8 cellular contexts compared by ENCODE assay signal in the genomic region with DNA sequence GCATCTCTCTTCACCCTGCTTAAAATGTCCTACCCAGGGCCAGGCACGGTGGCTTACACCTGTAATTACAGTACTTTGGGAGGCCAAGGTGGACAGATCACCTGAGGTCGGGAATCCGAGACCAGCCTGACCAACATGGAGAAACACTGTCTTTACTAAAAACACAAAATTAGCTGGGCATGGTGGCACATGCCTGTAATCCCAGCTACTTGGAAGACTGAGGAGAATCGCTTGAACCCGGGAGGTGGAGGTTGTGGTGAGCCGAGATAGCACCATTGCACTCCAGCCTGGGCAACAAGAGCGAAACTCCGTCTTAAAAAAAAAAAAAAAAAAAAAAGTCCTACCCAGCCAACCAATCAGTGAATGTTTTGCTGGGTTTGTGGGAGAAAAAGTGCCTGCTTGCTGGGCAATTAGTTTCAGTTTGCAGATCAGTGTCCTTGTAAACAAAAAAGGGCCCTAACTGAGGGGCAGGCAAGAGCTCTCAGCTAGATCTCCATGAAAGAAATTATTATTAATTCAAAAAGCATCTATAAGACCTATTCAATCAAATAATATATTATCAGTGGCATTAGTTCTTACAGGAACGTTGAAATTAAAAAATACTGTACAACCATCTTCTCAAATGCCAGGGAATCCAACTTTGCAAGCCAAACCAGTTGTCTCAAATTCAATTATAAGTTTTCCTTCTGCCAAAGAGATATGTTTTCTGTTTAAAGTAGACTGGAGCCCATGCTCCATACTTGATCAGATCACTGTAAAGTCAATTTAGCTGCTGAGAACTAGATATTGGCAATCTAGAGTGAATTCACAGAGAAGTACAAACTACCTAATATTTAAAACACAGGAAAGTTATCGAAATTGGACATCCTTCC. TPM values are rescaled to one million over a fixed set of nuclear protein-coding genes. Genes with fewer than 3 reads are reported as not detected.
A peak's percentile ranks its signal among the peaks of the same experiment; 100 is the strongest.
DNase-seq lines count a peak whose midpoint lies in the region; ATAC-seq and TF ChIP-seq lines count a peak whose summit lies in the region.

No MANE protein-coding gene starts in this region.

- H3F3A ChIP-seq in Loucy (ENCODE audit: low read depth) = no peaks in the 10 kb centered on the region

- H3K27me3 Mint-ChIP-seq in activated T-helper 1 cell treated with anti-CD3 and anti-CD28 coated beads, Interleukin-12 subunit alpha, Interleukin-12 subunit beta, Interleukin-2, Interleukin-4 antibody, amounts not matched to agents 30 ng/mL and 10 ng/mL and 1 ng/mL, durations not matched to agents 14 hours and 24 hours and 36 hours (ENCODE audit: insufficient read depth) = no peaks in the 10 kb centered on the region
- no peaks in the 10 kb centered on the region for H3K27me3 Mint-ChIP-seq in stimulated activated naive B cell treated with anti-CD40 and anti-IgM and Interleukin-4, amounts not matched to agents 10 μg/mL and 1 μg/mL and 100 μg/mL, for 72 hours

- H3K27me3 ChIP-seq in Loucy (ENCODE audit: insufficient read depth, low read length, poor library complexity, severe bottlenecking) (no peaks in the 10 kb centered on the region), right cardiac atrium (ENCODE audit: control insufficient read depth, insufficient read depth) (no peaks in the 10 kb centered on the region)

- peak overlapping the region; percentile 72 for H3K4me3 Mint-ChIP-seq in activated T-helper 1 cell treated with anti-CD3 and anti-CD28 coated beads, Interleukin-12 subunit alpha, Interleukin-12 subunit beta, Interleukin-2, Interleukin-4 antibody, amounts not matched to agents 30 ng/mL and 10 ng/mL and 1 ng/mL, durations not matched to agents 14 hours and 24 hours and 36 hours
- H3K4me3 Mint-ChIP-seq in stimulated activated naive B cell treated with anti-CD40 and anti-IgM and Interleukin-4, amounts not matched to agents 10 μg/mL and 1 μg/mL and 100 μg/mL, for 72 hours = peak overlapping the region; percentile 85 to 88

- peaks cover 41% of the 10 kb centered on the region for H3K4me1 Mint-ChIP-seq in activated T-helper 1 cell treated with anti-CD3 and anti-CD28 coated beads, Interleukin-12 subunit alpha, Interleukin-12 subunit beta, Interleukin-2, Interleukin-4 antibody, amounts not matched to agents 30 ng/mL and 10 ng/mL and 1 ng/mL, durations not matched to agents 14 hours and 24 hours and 36 hours (ENCODE audit: low read depth)
- peaks cover 24 to 30% of the 10 kb centered on the region in 2 donors for H3K4me1 Mint-ChIP-seq in stimulated activated naive B cell treated with anti-CD40 and anti-IgM and Interleukin-4, amounts not matched to agents 10 μg/mL and 1 μg/mL and 100 μg/mL, for 72 hours

- H3K9me3 ChIP-seq in Loucy (ENCODE audit: insufficient read depth, low read depth, low read length) = no peaks in the 10 kb centered on the region
- no peaks in the 10 kb centered on the region for H3K9me3 ChIP-seq in right cardiac atrium (ENCODE audit: control insufficient read depth, low read length)

- ATAC-seq in right cardiac atrium (no peak), HG02798 (IDR thresholded peaks at IDR 0.05; ENCODE audit: poor library complexity, unreplicated experiment) (no peak)
- peak in 1 of 2 donors; percentile 7 for ATAC-seq in stimulated activated naive B cell treated with anti-CD40 and anti-IgM and Interleukin-4, amounts not matched to agents 10 μg/mL and 1 μg/mL and 100 μg/mL, for 72 hours (replicated peaks)

- 66% methylated on average over 10 of the region's 10 CpGs for WGBS in right cardiac atrium

- no peaks in the 10 kb centered on the region for H3K9me2 ChIP-seq in Loucy (replicated peaks; ENCODE audit: low read depth, low read length)

- peak overlapping the region; percentile 69; the same call in 1 of the 2 replicates for H2AFZ ChIP-seq in Loucy (ENCODE audit: low read length)

- peaks cover 7% of the 10 kb centered on the region for H4K20me1 ChIP-seq in Loucy (ENCODE audit: insufficient read depth, low read length, poor library complexity, severe bottlenecking)

- peak overlapping the region; percentile 85 for H3K4me2 ChIP-seq in Loucy (ENCODE audit: low read depth, low read length, poor library complexity, severe bottlenecking)

- H3K4me3 ChIP-seq in Loucy (ENCODE audit: low read length, poor library complexity, severe bottlenecking) = peak overlapping the region; percentile 88
- H3K4me3 ChIP-seq in right cardiac atrium (ENCODE audit: low read length) = peak overlapping the region; percentile 31

- no peaks in the 10 kb centered on the region for H3K36me3 ChIP-seq in Loucy (ENCODE audit: insufficient read depth, low read length)

- H3K27ac Mint-ChIP-seq in activated T-helper 1 cell treated with anti-CD3 and anti-CD28 coated beads, Interleukin-12 subunit alpha, Interleukin-12 subunit beta, Interleukin-2, Interleukin-4 antibody, amounts not matched to agents 30 ng/mL and 10 ng/mL and 1 ng/mL, durations not matched to agents 14 hours and 24 hours and 36 hours = peak overlapping the region; percentile 23
- peak overlapping the region; percentile 82 for H3K27ac Mint-ChIP-seq in stimulated activated naive B cell treated with anti-CD40 and anti-IgM and Interleukin-4, amounts not matched to agents 10 μg/mL and 1 μg/mL and 100 μg/mL, for 72 hours

- DNase-seq in COLO829 (ENCODE audit: low spot score) = peak; percentile 85
- DNase-seq in activated T-helper 1 cell treated with anti-CD3 and anti-CD28 coated beads, Interleukin-12 subunit alpha, Interleukin-12 subunit beta, Interleukin-2, Interleukin-4 antibody, amounts not matched to agents 30 ng/mL and 10 ng/mL and 1 ng/mL, durations not matched to agents 14 hours and 24 hours and 36 hours (ENCODE audit: low spot score) = peak; percentile 27
- no peak for DNase-seq in right cardiac atrium
- peak; percentile 36 for DNase-seq in stimulated activated naive B cell treated with anti-CD40 and anti-IgM and Interleukin-4, amounts not matched to agents 10 μg/mL and 1 μg/mL and 100 μg/mL, for 72 hours
- DNase-seq in UCSD-AML1 (lab: John Stamatoyannopoulos, UW; ENCODE audit: unreplicated experiment) = no peak
- no peak for DNase-seq in NCI-H187 (lab: John Stamatoyannopoulos, UW)

- no peak for TF ChIP-seq CTCF in Loucy (conservative IDR thresholded peaks at IDR 0.05; ENCODE audit: low read length)

- H3K9ac ChIP-seq in Loucy (ENCODE audit: low read depth, low read length, poor library complexity, severe bottlenecking) = peak overlapping the region; percentile 56

- intact Hi-C loops in activated T-helper 1 cell treated with anti-CD3 and anti-CD28 coated beads, Interleukin-12 subunit alpha, Interleukin-12 subunit beta, Interleukin-2, Interleukin-4 antibody, amounts not matched to agents 30 ng/mL and 10 ng/mL and 1 ng/mL, durations not matched to agents 14 hours and 24 hours and 36 hours (cut with micrococcal nuclease) = loop anchor here (5.0 kb wide), 1 partner anchor 662 kb away; a partner anchor contains a TSS
- intact Hi-C loops in right cardiac atrium (cut with DNase I) = no loop called here

- H3K79me2 ChIP-seq in Loucy (ENCODE audit: insufficient read depth, low read length) = peaks cover 56% of the 10 kb centered on the region

- peak overlapping the region; percentile 50 for H3K27ac ChIP-seq in right cardiac atrium (ENCODE audit: low read length)

- peaks cover 1% of the 10 kb centered on the region for H3K36me3 Mint-ChIP-seq in activated T-helper 1 cell treated with anti-CD3 and anti-CD28 coated beads, Interleukin-12 subunit alpha, Interleukin-12 subunit beta, Interleukin-2, Interleukin-4 antibody, amounts not matched to agents 30 ng/mL and 10 ng/mL and 1 ng/mL, durations not matched to agents 14 hours and 24 hours and 36 hours (ENCODE audit: low read depth)
- no peaks in the 10 kb centered on the region for H3K36me3 Mint-ChIP-seq in stimulated activated naive B cell treated with anti-CD40 and anti-IgM and Interleukin-4, amounts not matched to agents 10 μg/mL and 1 μg/mL and 100 μg/mL, for 72 hours

- H3K4me1 ChIP-seq in Loucy (ENCODE audit: insufficient read depth, low read length, poor library complexity, severe bottlenecking) = peaks cover 54% of the 10 kb centered on the region
- H3K4me1 ChIP-seq in right cardiac atrium (ENCODE audit: control insufficient read depth, insufficient read depth, low read length) = no peaks in the 10 kb centered on the region

- H3K9me3 Mint-ChIP-seq in activated T-helper 1 cell treated with anti-CD3 and anti-CD28 coated beads, Interleukin-12 subunit alpha, Interleukin-12 subunit beta, Interleukin-2, Interleukin-4 antibody, amounts not matched to agents 30 ng/mL and 10 ng/mL and 1 ng/mL, durations not matched to agents 14 hours and 24 hours and 36 hours = no peaks in the 10 kb centered on the region
- H3K9me3 Mint-ChIP-seq in stimulated activated naive B cell treated with anti-CD40 and anti-IgM and Interleukin-4, amounts not matched to agents 10 μg/mL and 1 μg/mL and 100 μg/mL, for 72 hours = no peaks in the 10 kb centered on the region

RNA-seq across cellular contexts. Expression of a gene that starts 3.9 kb away (rescaled TPM):
- 5.4 and 5.9 TPM in 2 replicates for total RNA-seq in activated T-helper 1 cell treated with anti-CD3 and anti-CD28 coated beads, Interleukin-12 subunit alpha, Interleukin-12 subunit beta, Interleukin-2, Interleukin-4 antibody, amounts not matched to agents 30 ng/mL and 10 ng/mL and 1 ng/mL, durations not matched to agents 14 hours and 24 hours and 36 hours
- 10 to 100 TPM; 11.5 to 15.1 (median 13.7) TPM for total RNA-seq in right cardiac atrium
- 6.2 TPM for polyA plus RNA-seq in right cardiac atrium

Comparison
In these comparisons a context has a peak if more than half of its experiments do, and no peak if none do; other contexts are left out.
1. DNase-seq: peak in COLO829 (single experiment), activated T-helper 1 cell treated with anti-CD3 and anti-CD28 coated beads, Interleukin-12 subunit alpha, Interleukin-12 subunit beta, Interleukin-2, Interleukin-4 antibody, amounts not matched to agents 30 ng/mL and 10 ng/mL and 1 ng/mL, durations not matched to agents 14 hours and 24 hours and 36 hours (single experiment) and stimulated activated naive B cell treated with anti-CD40 and anti-IgM and Interleukin-4, amounts not matched to agents 10 μg/mL and 1 μg/mL and 100 μg/mL, for 72 hours (single experiment); none in right cardiac atrium (0 of 3), UCSD-AML1 (single experiment) and NCI-H187 (0 of 2).